ENCODE assay signal across 7 cellular contexts in the genomic region with DNA sequence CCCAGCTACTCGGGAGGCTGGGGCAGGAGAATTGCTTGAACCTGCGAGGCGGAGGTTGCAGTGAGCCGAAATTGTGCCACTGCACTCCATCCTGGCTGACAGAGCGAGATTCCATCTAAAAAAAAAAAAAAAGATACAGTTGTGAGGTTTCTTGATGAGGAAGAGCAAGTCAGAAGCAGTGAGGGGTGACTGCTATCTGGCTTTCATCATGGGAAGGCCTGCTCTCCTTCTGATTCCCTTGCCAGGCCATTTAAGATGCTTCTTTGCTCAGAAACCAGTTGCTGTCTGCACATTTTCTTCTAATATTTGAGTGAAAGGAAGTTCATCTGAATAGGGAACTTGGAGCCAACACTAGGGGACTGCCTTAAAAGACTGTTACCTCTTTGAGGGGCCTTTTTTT.
"Had no signal": no experiment of that assay in that cellular context is flagged by ENCODE, and none has a peak within 500 bp of the region (broad histone marks: within the 10 kb centered on the region; RNA-seq: fewer than 3 reads in every experiment).

No MANE protein-coding gene starts in this region.

- H3K27me3 ChIP-seq: cardiac muscle cell, neural progenitor cell, tibial nerve had no signal

- H3K4me3 Mint-ChIP-seq: neural progenitor cell had no signal

- H3K4me3 ChIP-seq: cardiac muscle cell, neural progenitor cell, tibial nerve had no signal

- H3K9me3 ChIP-seq: SK-N-SH, tibial nerve had no signal

- H3K27ac ChIP-seq: cardiac muscle cell, neural progenitor cell, tibial nerve had no signal

- H3K4me1 Mint-ChIP-seq: neural progenitor cell had no signal

- H3K36me3 Mint-ChIP-seq: neural progenitor cell had no signal

- H3K4me1 ChIP-seq: neural progenitor cell had no signal

- DNase-seq: activated CD4-positive, alpha-beta T cell treated with anti-CD3 and anti-CD28 coated beads, Interleukin-2, amount 50 U/mL, for 1 hour; kidney; SK-N-SH; stimulated activated CD4-positive, alpha-beta T cell treated with anti-CD3 and anti-CD28 coated beads, Interleukin-4, amount 100 ng/mL, for 4 hours had no signal

- H3K36me3 ChIP-seq: cardiac muscle cell, neural progenitor cell, tibial nerve had no signal

- H3K9me3 Mint-ChIP-seq: neural progenitor cell had no signal

- H3K27ac Mint-ChIP-seq: neural progenitor cell had no signal
